In the genomic region with DNA sequence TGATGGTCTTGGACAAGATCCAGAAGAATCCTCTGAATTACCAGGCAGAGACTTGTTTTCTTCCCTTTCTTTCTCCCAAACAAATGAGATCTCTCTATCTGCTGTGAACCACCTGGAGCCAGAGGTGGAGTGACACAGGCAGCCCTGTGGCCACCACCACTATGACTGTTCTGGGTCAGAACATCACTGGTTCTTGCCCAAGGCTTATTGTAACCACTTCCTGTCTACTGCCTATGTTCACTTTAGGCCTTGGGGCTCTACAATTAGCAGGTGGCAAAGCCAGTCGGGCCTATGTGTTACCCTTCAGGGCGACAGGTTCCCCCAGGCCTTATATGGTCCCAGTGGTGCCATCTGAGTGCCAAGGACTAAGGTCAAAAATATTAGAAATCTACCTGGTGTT, we compare ENCODE assay signal across 24 cellular contexts.
A peak's percentile ranks its signal among the peaks of the same experiment; 100 is the strongest.
DNase-seq lines count a peak whose midpoint lies in the region; ATAC-seq, FAIRE-seq and TF ChIP-seq lines count a peak whose summit lies in the region.
"Had no signal": no experiment of that assay in that cellular context is flagged by ENCODE, and none has a peak within 500 bp of the region (broad histone marks: within the 10 kb centered on the region; RNA-seq: fewer than 3 reads in every experiment).

No MANE protein-coding gene starts in this region.

- peaks cover 36% of the 10 kb centered on the region for H3K9me3 Mint-ChIP-seq in MCF 10A (ENCODE audit: unreplicated experiment)
- H3K9me3 Mint-ChIP-seq: CD4-positive, alpha-beta T cell; CD8-positive, alpha-beta T cell had no signal

- H2AFZ ChIP-seq in mammary epithelial cell (ENCODE audit: low read depth, low read length): no peak overlapping the region
- H2AFZ ChIP-seq in K562 (ENCODE audit: low read depth, low read length): no peak overlapping the region

- BruUV-seq in MCF 10A (replicated peaks; lab: Mats Ljungman, UMichigan) (no TSS peak), mammary epithelial cell (replicated peaks; lab: Mats Ljungman, UMichigan) (no TSS peak), K562 (replicated peaks; lab: Mats Ljungman, UMichigan) (no TSS peak)

- H3K36me3 ChIP-seq in mammary epithelial cell (ENCODE audit: insufficient read depth, low read length) (no peaks in the 10 kb centered on the region), K562 (ENCODE audit: control insufficient read depth, insufficient read depth, low read length) (peaks cover 4% of the 10 kb centered on the region; the same call in 1 of the 3 replicates), gastroesophageal sphincter (no peaks in the 10 kb centered on the region), kidney (ENCODE audit: control insufficient read depth in 1 of 2, insufficient read depth in 2 of 2, low read length in 2 of 2) (no peaks in the 10 kb centered on the region), pancreas (no peaks in the 10 kb centered on the region)
- H3K36me3 ChIP-seq: BLaER1 treated with 17β-estradiol and CSF1 and Interleukin-3, amounts not matched to agents 10 nM and 100 nM had no signal

- in situ Hi-C loops in mammary epithelial cell (cut with MboI; ENCODE audit: low sequenced_read_pairs in 2 of 2) (no loop called here), K562 (cut with MboI) (no loop called here)

- dilution Hi-C loops in mammary epithelial cell (cut with HindIII; ENCODE audit: low sequenced_read_pairs): no loop called here

- H3K79me2 ChIP-seq in mammary epithelial cell (ENCODE audit: insufficient read depth, low read length) (no peaks in the 10 kb centered on the region), K562 (ENCODE audit: control insufficient read depth, insufficient read depth, low read length) (peaks cover 55% of the 10 kb centered on the region)

- H3K9me1 ChIP-seq in K562 (ENCODE audit: control insufficient read depth, insufficient read depth, low read length): no peaks in the 10 kb centered on the region

- H3K36me3 Mint-ChIP-seq in MCF 10A (ENCODE audit: insufficient read depth, unreplicated experiment): no peaks in the 10 kb centered on the region
- H3K36me3 Mint-ChIP-seq: CD8-positive, alpha-beta T cell had no signal

- no peaks in the 10 kb centered on the region for H4K20me1 ChIP-seq in mammary epithelial cell (ENCODE audit: insufficient read depth, low read length)
- 0 out of 2 replicates have a peak, but pooled peaks cover 3% of the 10 kb centered on the region for H4K20me1 ChIP-seq in K562 (replicated peaks; ENCODE audit: control insufficient read depth, insufficient read depth, low read length)
- H4K20me1 ChIP-seq: BLaER1 treated with 17β-estradiol and CSF1 and Interleukin-3, amounts not matched to agents 10 nM and 100 nM had no signal

- H3K9ac ChIP-seq in mammary epithelial cell (ENCODE audit: insufficient read depth, low read length) (no peak overlapping the region), K562 (ENCODE audit: insufficient read depth in 1 of 2, low read depth in 2 of 2, low read length in 2 of 2) (no peak overlapping the region), kidney (ENCODE audit: low read length in 2 of 2) (no peak overlapping the region)
- H3K9ac ChIP-seq: BLaER1 treated with 17β-estradiol and CSF1 and Interleukin-3, amounts not matched to agents 10 nM and 100 nM had no signal

- intact Hi-C loops in MCF 10A (cut with micrococcal nuclease) (no loop called here), mammary epithelial cell (cut with micrococcal nuclease) (no loop called here), K562 (cut with micrococcal nuclease) (no loop called here), kidney (cut with DNase I) (no loop called here), pancreas (cut with DNase I) (no loop called here)

- TF ChIP-seq CTCF in MCF 10A (IDR thresholded peaks at IDR 0.05; ENCODE audit: unreplicated experiment) (no peak), mammary epithelial cell (conservative IDR thresholded peaks at IDR 0.05 in 1 of 2, IDR thresholded peaks at IDR 0.05 in 1 of 2; ENCODE audit: extremely low read depth in 1 of 2, insufficient read depth in 1 of 2, low read depth in 1 of 2, low read length in 2 of 2) (no peak), K562 (IDR thresholded peaks at IDR 0.05 in 2 of 3, conservative IDR thresholded peaks at IDR 0.05 in 1 of 3; ENCODE audit: insufficient read depth in 2 of 3, low read depth in 1 of 3, low read length in 3 of 3) (no peak), gastroesophageal sphincter (IDR thresholded peaks at IDR 0.05) (no peak), kidney (IDR thresholded peaks at IDR 0.05; ENCODE audit: borderline replicate concordance, extremely low read depth, insufficient read depth) (no peak), pancreas (IDR thresholded peaks at IDR 0.05) (no peak)

- 56% methylated on average over 2 of the region's 2 CpGs for WGBS in mammary epithelial cell (ENCODE audit: low coverage, missing lambda C conversion rate)
- 41% methylated on average over 2 of the region's 2 CpGs for WGBS in K562 (ENCODE audit: insufficient coverage, low coverage, missing lambda C conversion rate)
- 80% methylated on average over 1 of the region's 2 CpGs; no CpG with 5 or more reads in 1 of the 2 donors for WGBS in gastroesophageal sphincter (ENCODE audit: low coverage in 1 of 2), 2 donors
- 49 to 74% methylated on average over 2 of the region's 2 CpGs for WGBS in pancreas, 2 donors

- H3K4me1 ChIP-seq in mammary epithelial cell (ENCODE audit: insufficient read depth, low read length) (no peaks in the 10 kb centered on the region), K562 (replicated peaks in 1 of 2; ENCODE audit: control insufficient read depth in 2 of 2, insufficient read depth in 2 of 2, low read length in 2 of 2) (peaks cover 0 to 3% of the 10 kb centered on the region in 2 experiments; a peak in 1 of 5 replicates), gastroesophageal sphincter (no peaks in the 10 kb centered on the region), kidney (ENCODE audit: control insufficient read depth in 1 of 2, insufficient read depth in 1 of 2, low read depth in 1 of 2, low read length in 2 of 2) (no peaks in the 10 kb centered on the region), pancreas (no peaks in the 10 kb centered on the region)
- H3K4me1 ChIP-seq: A549; BLaER1 treated with 17β-estradiol and CSF1 and Interleukin-3, amounts not matched to agents 10 nM and 100 nM; Caco-2 had no signal

- H3K27ac Mint-ChIP-seq in MCF 10A (ENCODE audit: low read depth, unreplicated experiment): no peak overlapping the region
- H3K27ac Mint-ChIP-seq: B cell; CD4-positive, alpha-beta T cell; CD8-positive, alpha-beta T cell had no signal

- no peaks in the 10 kb centered on the region for H3K4me1 Mint-ChIP-seq in MCF 10A (ENCODE audit: insufficient read depth, unreplicated experiment)
- H3K4me1 Mint-ChIP-seq: B cell had no signal

- H3K9me3 ChIP-seq in mammary epithelial cell (replicated peaks; ENCODE audit: insufficient read depth, low read length): no peaks in the 10 kb centered on the region
- no peaks in the 10 kb centered on the region for H3K9me3 ChIP-seq in K562 (replicated peaks; ENCODE audit: control insufficient read depth, insufficient read depth, low read depth, low read length)
- H3K9me3 ChIP-seq in gastroesophageal sphincter: no peaks in the 10 kb centered on the region
- no peaks in the 10 kb centered on the region for H3K9me3 ChIP-seq in kidney (ENCODE audit: control insufficient read depth in 1 of 2, low read length in 2 of 2)
- no peaks in the 10 kb centered on the region for H3K9me3 ChIP-seq in pancreas
- H3K9me3 ChIP-seq: A549; BLaER1 treated with 17β-estradiol and CSF1 and Interleukin-3, amounts not matched to agents 10 nM and 100 nM; Caco-2 had no signal

- POLR2A ChIA-PET in MCF 10A (lab: Yijun Ruan, JAX): no interaction called here
- POLR2A ChIA-PET in K562 (lab: Yijun Ruan, JAX): no interaction called here

- no peak for TF ChIP-seq RAD21 in K562 (CRISPR knock-in tag; conservative IDR thresholded peaks at IDR 0.05 in 1 of 2, IDR thresholded peaks at IDR 0.05 in 1 of 2)

- H3K27ac ChIP-seq in mammary epithelial cell (ENCODE audit: insufficient read depth, low read depth, low read length): no peak overlapping the region
- H3K27ac ChIP-seq in K562 (ENCODE audit: extremely low read depth, low read depth, low read length): peak overlapping the region; percentile 30; the same call in 1 of the 3 replicates
- H3K27ac ChIP-seq in gastroesophageal sphincter: no peak overlapping the region
- no peak overlapping the region for H3K27ac ChIP-seq in kidney (ENCODE audit: low read depth in 2 of 2, low read length in 2 of 2)
- no peak overlapping the region for H3K27ac ChIP-seq in pancreas
- H3K27ac ChIP-seq: 22Rv1; A549; BLaER1 treated with 17β-estradiol and CSF1 and Interleukin-3, amounts not matched to agents 10 nM and 100 nM; C4-2B had no signal

- TF ChIP-seq POLR2A in K562 (conservative IDR thresholded peaks at IDR 0.05): no peak
- TF ChIP-seq POLR2A in gastroesophageal sphincter (IDR thresholded peaks at IDR 0.05): no peak

- CTCF ChIA-PET in MCF 10A (lab: Yijun Ruan, JAX) (no interaction called here), mammary epithelial cell (lab: Charles Lee; ENCODE audit: low non-redundant PET) (no interaction called here), K562 (lab: Yijun Ruan, JAX; ENCODE audit: low intra/inter-chr PET ratio) (no interaction called here)

- DNase-seq in MCF 10A (ENCODE audit: unreplicated experiment) (peak; percentile 47), mammary epithelial cell (no peak), K562 (ENCODE audit: extremely low read depth in 1 of 4, low spot score in 3 of 4) (no peak), kidney (peak; percentile 11), pancreas (no peak), DMS153 (lab: John Stamatoyannopoulos, UW) (no peak), DMS 273 (lab: John Stamatoyannopoulos, UW; ENCODE audit: unreplicated experiment) (no peak)
- DNase-seq: AML-193; Caco-2; Calu3; CD4-positive, alpha-beta T cell; CD8-positive, alpha-beta T cell; DMS 273 treated with DMSO at 0.1 percent for 48 hours; DMS79 treated with DMSO at 0.1 percent for 48 hours; GF-D8 had no signal

- FAIRE-seq in K562 (lab: Jason Lieb, UNC): no peak
- no peak for FAIRE-seq in kidney (lab: Jason Lieb, UNC)
- FAIRE-seq in pancreas (lab: Jason Lieb, UNC): no peak
- FAIRE-seq: A549, D721Med, G401.6, GM12891 had no signal

- H3K4me2 ChIP-seq in mammary epithelial cell (ENCODE audit: insufficient read depth, low read depth, low read length) (no peak overlapping the region), K562 (ENCODE audit: insufficient read depth, low read length) (no peak overlapping the region)
- H3K4me2 ChIP-seq: A549; BLaER1 treated with 17β-estradiol and CSF1 and Interleukin-3, amounts not matched to agents 10 nM and 100 nM had no signal

- H3K4me3 ChIP-seq in mammary epithelial cell (replicated peaks in 1 of 3; ENCODE audit: insufficient read depth in 1 of 3, low read depth in 2 of 3, low read length in 3 of 3) (no peak overlapping the region), K562 (no peak overlapping the region), gastroesophageal sphincter (no peak overlapping the region), kidney (ENCODE audit: low read length in 2 of 2) (no peak overlapping the region), pancreas (no peak overlapping the region)
- H3K4me3 ChIP-seq: A549; BLaER1 treated with 17β-estradiol and CSF1 and Interleukin-3, amounts not matched to agents 10 nM and 100 nM had no signal

- H3K4me3 Mint-ChIP-seq in MCF 10A (ENCODE audit: unreplicated experiment): no peak overlapping the region
- H3K4me3 Mint-ChIP-seq: B cell; CD4-positive, alpha-beta T cell; CD8-positive, alpha-beta T cell had no signal

- H3K27me3 Mint-ChIP-seq in MCF 10A (ENCODE audit: insufficient read depth, unreplicated experiment): no peaks in the 10 kb centered on the region
- H3K27me3 Mint-ChIP-seq: B cell; CD4-positive, alpha-beta T cell had no signal

- H3K27me3 ChIP-seq in mammary epithelial cell (ENCODE audit: insufficient read depth, low read length) (no peaks in the 10 kb centered on the region), K562 (ENCODE audit: control insufficient read depth in 2 of 2, insufficient read depth in 2 of 2, low read length in 2 of 2) (no peaks in the 10 kb centered on the region), gastroesophageal sphincter (no peaks in the 10 kb centered on the region), pancreas (no peaks in the 10 kb centered on the region)
- H3K27me3 ChIP-seq: BLaER1 treated with 17β-estradiol and CSF1 and Interleukin-3, amounts not matched to agents 10 nM and 100 nM had no signal

- peak; percentile 51 for ATAC-seq in K562
- ATAC-seq in gastroesophageal sphincter: peak; percentile 28
- no peak for ATAC-seq in pancreas
- ATAC-seq: A549; CD8-positive, alpha-beta T cell had no signal

- TF ChIP-seq EP300 in K562 (IDR thresholded peaks at IDR 0.05; ENCODE audit: low read length) (no peak), gastroesophageal sphincter (IDR thresholded peaks at IDR 0.05) (no peak)

Comparison
In these comparisons a context has a peak if more than half of its experiments do, and no peak if none do; other contexts are left out.
1. DNase-seq: peak in MCF 10A (single experiment) and kidney (single experiment); none in mammary epithelial cell (single experiment), K562 (0 of 4), pancreas (0 of 6), DMS153 (single experiment) and DMS 273 (single experiment).
2. ATAC-seq: peak in K562 (single experiment) and gastroesophageal sphincter (single experiment); none in pancreas (0 of 4).